Comparison of ENCODE assay signal across 8 cellular contexts in the genomic region with DNA sequence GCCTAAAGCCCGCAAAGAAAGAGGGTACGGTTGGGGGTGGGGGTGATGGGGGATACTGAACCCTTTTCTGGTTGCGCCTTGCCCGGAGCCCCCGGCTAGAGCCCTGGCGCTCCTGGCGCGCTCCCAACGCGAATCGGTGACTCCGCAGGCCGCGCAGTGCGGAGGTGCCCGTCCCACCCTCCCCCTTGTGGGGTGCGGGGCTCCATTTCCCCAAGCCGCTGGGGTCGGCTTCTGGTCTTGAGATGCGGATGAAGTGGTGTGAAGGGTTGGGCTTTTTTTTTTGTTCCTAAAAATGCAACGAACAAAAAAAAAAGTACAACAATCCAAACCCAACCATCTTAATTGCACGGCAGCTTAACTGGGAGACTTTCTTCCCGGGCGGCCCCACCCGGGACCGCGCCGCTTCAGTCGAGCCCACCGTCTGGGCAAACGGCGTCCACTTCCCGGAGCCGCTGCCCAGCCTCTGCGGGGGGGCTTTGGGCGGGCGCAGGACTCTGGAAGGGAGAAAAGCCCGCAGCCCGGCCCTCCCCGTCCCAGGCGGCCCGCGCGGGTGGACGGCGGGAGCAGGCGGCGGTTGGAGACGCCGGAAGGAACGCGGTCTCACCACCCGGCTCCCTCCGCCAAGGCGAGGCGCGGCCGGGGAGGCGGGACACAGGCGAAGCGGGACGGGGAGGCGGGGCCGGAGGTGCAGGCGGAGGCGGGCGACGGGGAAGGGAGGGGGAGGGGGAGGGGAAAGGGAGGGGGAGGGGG. TPM values are rescaled to one million over a fixed set of nuclear protein-coding genes. Genes with fewer than 3 reads are reported as not detected.
DNase-seq lines count a peak whose midpoint lies in the region; ATAC-seq and TF ChIP-seq lines count a peak whose summit lies in the region.

No MANE protein-coding gene starts in this region.

- H3K27me3 Mint-ChIP-seq in MCF 10A (ENCODE audit: insufficient read depth, unreplicated experiment), result no peaks in the 10 kb centered on the region

- peak; percentile 55 for ATAC-seq in HG02763 (IDR thresholded peaks at IDR 0.05; ENCODE audit: unreplicated experiment)

- H3K27ac Mint-ChIP-seq in MCF 10A (ENCODE audit: low read depth, unreplicated experiment), result peak overlapping the region; percentile 80

- H3K9me3 ChIP-seq in skeletal muscle tissue (ENCODE audit: control insufficient read depth in 3 of 3, low read length in 3 of 3), result no peaks in the 10 kb centered on the region

- H3K4me3 ChIP-seq in skeletal muscle tissue (ENCODE audit: low read length in 3 of 3), result peak overlapping the region; percentile 71 to 76 (median 75)

- H3K9me3 Mint-ChIP-seq in MCF 10A (ENCODE audit: unreplicated experiment), result no peaks in the 10 kb centered on the region

- no peaks in the 10 kb centered on the region for H3K27me3 ChIP-seq in skeletal muscle tissue (ENCODE audit: control insufficient read depth in 3 of 3, insufficient read depth in 3 of 3, low read length in 3 of 3)

- no TSS peak for BruUV-seq in MCF 10A (replicated peaks; lab: Mats Ljungman, UMichigan)

- TF ChIP-seq CTCF in GM13976 (IDR thresholded peaks at IDR 0.05; ENCODE audit: borderline replicate concordance, control extremely low read depth, extremely low read depth, insufficient read depth, missing control alignments), result no peak
- TF ChIP-seq CTCF in VCaP (conservative IDR thresholded peaks at IDR 0.05), result no peak
- no peak for TF ChIP-seq CTCF in MCF 10A (IDR thresholded peaks at IDR 0.05; ENCODE audit: unreplicated experiment)

- POLR2A ChIA-PET in MCF 10A (lab: Yijun Ruan, JAX), result interaction anchor here (0.6 to 11.1 kb wide), 27 partner anchors 11 to 916 kb away, joined by 3 to 201 read pairs (median 6); partner anchors contain the start of genes EBPL, KCNRG and SPRYD7

- H3K36me3 Mint-ChIP-seq in MCF 10A (ENCODE audit: insufficient read depth, unreplicated experiment), result peaks cover 46% of the 10 kb centered on the region

- peaks cover 23 to 31% (median 27%) of the 10 kb centered on the region in 3 donors for H3K4me1 ChIP-seq in skeletal muscle tissue (ENCODE audit: control insufficient read depth in 3 of 3, insufficient read depth in 3 of 3, low read length in 3 of 3)

- H3K36me3 ChIP-seq in skeletal muscle tissue (ENCODE audit: control insufficient read depth in 3 of 3, insufficient read depth in 3 of 3, low read length in 3 of 3), result peaks cover 9 to 23% (median 11%) of the 10 kb centered on the region in 3 donors

- CTCF ChIA-PET in MCF 10A (lab: Yijun Ruan, JAX), result interaction anchor here (0.5 to 2.4 kb wide), 11 partner anchors 12 to 916 kb away, joined by 3 to 20 read pairs (median 4); no protein-coding TSS in a partner anchor

- H3K4me1 Mint-ChIP-seq in MCF 10A (ENCODE audit: insufficient read depth, unreplicated experiment), result peaks cover 20% of the 10 kb centered on the region

- H3K27ac ChIP-seq in VCaP (peak overlapping the region; percentile 98), skeletal muscle tissue (ENCODE audit: low read depth, low read length) (peak overlapping the region; percentile 81)

- DNase-seq in GM13976 (ENCODE audit: low spot score) (peak; percentile 92), NCI-H1930 (lab: John Stamatoyannopoulos, UW) (peak; percentile 87 to 92), MCF 10A (ENCODE audit: unreplicated experiment) (peak; percentile 93), iPS-NIHi11 (ENCODE audit: low spot score) (peak; percentile 93), NCI-H446 treated with DMSO at 0.1 percent for 48 hours (lab: John Stamatoyannopoulos, UW) (no peak)

- peak overlapping the region; percentile 85 to 89 (median 87) for H3K9ac ChIP-seq in skeletal muscle tissue (ENCODE audit: low read depth in 1 of 3, low read length in 3 of 3)

- in situ Hi-C loops in GM13976 (cut with MboI; ENCODE audit: low sequenced_read_pairs, unreplicated experiment), result loop anchor here (10.0 to 25.0 kb wide), 2 partner anchors 918 to 1066 kb away; no protein-coding TSS in a partner anchor

- intact Hi-C loops in MCF 10A (cut with micrococcal nuclease), result loop anchor here (2.0 to 5.0 kb wide), 2 partner anchors 536 to 916 kb away; no protein-coding TSS in a partner anchor

- peak overlapping the region; percentile 89 for H3K4me3 Mint-ChIP-seq in MCF 10A (ENCODE audit: unreplicated experiment)

RNA-seq across cellular contexts. Expression of gene TRIM13, which starts 0.5 kb away (rescaled TPM):
- 17.5 and 19.0 TPM in 2 replicates for total RNA-seq in MCF 10A (2022)
- total RNA-seq in skeletal muscle tissue, result 18.8 TPM

RNA-seq across cellular contexts. Expression of gene KCNRG, which starts 18.9 kb away (rescaled TPM):
- 0.28 and 0.49 TPM in 2 replicates for total RNA-seq in MCF 10A (2022)
- total RNA-seq in skeletal muscle tissue, result 2.1 TPM
